In the genomic region with DNA sequence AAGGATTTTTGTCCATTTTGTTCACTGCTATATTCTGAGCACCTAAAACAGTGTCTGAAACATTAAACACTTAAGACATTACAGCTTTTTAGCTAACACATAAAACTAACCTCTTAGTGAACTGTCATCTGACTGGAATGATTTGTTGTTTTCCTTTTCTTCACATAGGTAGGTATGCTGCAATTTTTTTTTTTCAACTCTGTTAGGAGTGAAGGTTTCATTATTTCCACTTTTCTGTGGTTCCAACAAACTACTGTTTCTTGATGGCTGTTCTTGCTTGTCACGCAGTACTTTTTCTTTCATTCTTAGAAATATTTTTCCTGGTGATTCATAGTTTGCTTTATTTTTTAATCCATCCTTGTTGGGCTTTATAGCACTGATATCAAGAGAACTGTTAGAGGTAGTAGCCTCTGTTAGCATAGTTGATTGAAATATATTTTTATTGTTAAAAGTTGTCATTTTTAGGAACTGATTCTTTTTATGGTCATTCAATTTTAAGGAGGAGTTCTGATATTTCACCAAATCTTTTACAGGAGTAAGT, we compare ENCODE assay signal across 14 cellular contexts. TPM values are rescaled to one million over a fixed set of nuclear protein-coding genes. Genes with fewer than 3 reads are reported as not detected.
DNase-seq lines count a peak whose midpoint lies in the region; ATAC-seq and TF ChIP-seq lines count a peak whose summit lies in the region.
"Had no signal": no experiment of that assay in that cellular context is flagged by ENCODE, and none has a peak within 500 bp of the region (broad histone marks: within the 10 kb centered on the region; RNA-seq: fewer than 3 reads in every experiment).

No MANE protein-coding gene starts in this region.

- peak; percentile 34 for ATAC-seq in GM18873 (IDR thresholded peaks at IDR 0.05; ENCODE audit: low FRiP score, unreplicated experiment)
- ATAC-seq in HG03378 (IDR thresholded peaks at IDR 0.05; ENCODE audit: unreplicated experiment), result peak; percentile 43
- ATAC-seq in GM21423 (IDR thresholded peaks at IDR 0.05; ENCODE audit: unreplicated experiment), result no peak
- ATAC-seq in esophagus mucosa, result no peak

- no peaks in the 10 kb centered on the region for H3K9me3 ChIP-seq in suprapubic skin

- TF ChIP-seq CTCF in GM10248 (IDR thresholded peaks at IDR 0.05; ENCODE audit: control extremely low read depth, extremely low read depth, low read depth, missing control alignments) (no peak), choroid plexus epithelial cell (conservative IDR thresholded peaks at IDR 0.05; ENCODE audit: low read depth, low read length) (no peak), suprapubic skin (IDR thresholded peaks at IDR 0.05) (no peak)

- no peak overlapping the region for H3K27ac ChIP-seq in suprapubic skin
- H3K27ac ChIP-seq: C4-2B had no signal

- POLR2A ChIA-PET in GM10248 (lab: Yijun Ruan, JAX), result interaction anchor here (0.5 kb wide), 1 partner anchor 120 kb away, joined by 4 read pairs; no protein-coding TSS in a partner anchor

- H3K4me1 ChIP-seq in suprapubic skin, result peaks cover 20% of the 10 kb centered on the region

- CTCF ChIA-PET in GM10248 (lab: Yijun Ruan, JAX), result interaction anchor here (0.7 to 2.2 kb wide), 3 partner anchors 13 to 22 kb away, joined by 3 to 6 read pairs (median 4); no protein-coding TSS in a partner anchor

- H3K4me3 ChIP-seq in choroid plexus epithelial cell (ENCODE audit: low read depth, low read length) (no peak overlapping the region), suprapubic skin (no peak overlapping the region)
- H3K4me3 ChIP-seq: lung had no signal

- no peaks in the 10 kb centered on the region for H3K27me3 ChIP-seq in suprapubic skin

- 92% methylated on average over 1 of the region's 1 CpG for WGBS in suprapubic skin

- no peaks in the 10 kb centered on the region for H3K36me3 ChIP-seq in suprapubic skin

- no peak for TF ChIP-seq EP300 in suprapubic skin (IDR thresholded peaks at IDR 0.05)

- DNase-seq in GM10248 (ENCODE audit: extremely low spot score) (peak; percentile 14), choroid plexus epithelial cell (ENCODE audit: low read depth) (peak; percentile 21), suprapubic skin (ENCODE audit: low spot score in 2 of 2) (no peak), NCI-H1930 (lab: John Stamatoyannopoulos, UW) (no peak)
- DNase-seq: activated CD4-positive, alpha-beta T cell treated with anti-CD3 and anti-CD28 coated beads for 1 hour; effector CD8-positive, alpha-beta T cell; NCI-H1436 treated with DMSO at 0.1 percent for 48 hours; NCI-H526 had no signal

- TF ChIP-seq POLR2A in suprapubic skin (IDR thresholded peaks at IDR 0.05), result no peak

RNA-seq across cellular contexts. Expression of gene MIS18BP1, which starts 6.3 kb away (rescaled TPM):
- total RNA-seq in suprapubic skin, result 10 to 100 TPM; 23.7 to 28.6 (median 27.2) TPM
- 18.6 TPM for total RNA-seq in esophagus mucosa

Comparison
In these comparisons a context has a peak if more than half of its experiments do, and no peak if none do; other contexts are left out.
1. DNase-seq: peak in GM10248 (single experiment) and choroid plexus epithelial cell (single experiment); none in suprapubic skin (0 of 2) and NCI-H1930 (0 of 2).
2. ATAC-seq: peak in GM18873 (single experiment) and HG03378 (single experiment); none in GM21423 (single experiment) and esophagus mucosa (single experiment).